In genomic region chr22:49873228-49873940, GRCh38 we compare ENCODE assay signal across 16 cellular contexts.
"Had no signal": no experiment of that assay in that cellular context is flagged by ENCODE, and none has a peak within 500 bp of the region (broad histone marks: within the 10 kb centered on the region; RNA-seq: fewer than 3 reads in every experiment).

No MANE protein-coding gene starts in this region.

- H3K27ac Mint-ChIP-seq: activated T-cell treated with anti-CD3 and anti-CD28 coated beads, Interleukin-2, amount 50 U/mL, for 72 hours; type B pancreatic cell had no signal

- H3K27me3 ChIP-seq: brain microvascular endothelial cell, ovary had no signal

- H3K27me3 Mint-ChIP-seq: stimulated activated naive CD8-positive, alpha-beta T cell treated with anti-CD3 and anti-CD28 coated beads, Interleukin-15, amount 100 ng/mL, for 72 hours; type B pancreatic cell had no signal

- H3K4me3 Mint-ChIP-seq: activated T-cell treated with anti-CD3 and anti-CD28 coated beads, Interleukin-2, amount 50 U/mL, for 72 hours; stimulated activated naive CD8-positive, alpha-beta T cell treated with anti-CD3 and anti-CD28 coated beads, Interleukin-15, amount 100 ng/mL, for 72 hours; type B pancreatic cell had no signal

- H3K36me3 ChIP-seq: brain microvascular endothelial cell, ovary had no signal

- H3K4me3 ChIP-seq: ovary, SK-N-MC had no signal

- DNase-seq: activated CD4-positive, alpha-beta T cell treated with anti-CD3 and anti-CD28 coated beads, Interleukin-2, amount 50 U/mL, for 4 hours; activated CD4-positive, CD25-positive, alpha-beta regulatory T cell treated with anti-CD3 and anti-CD28 coated beads, Interleukin-2, amount 50 U/mL, for 72 hours; activated naive CD4-positive, alpha-beta T cell treated with Interleukin-2 at 50 U/mL for 16 hours; activated T-cell treated with anti-CD3 and anti-CD28 coated beads, Interleukin-2, amount 50 U/mL, for 72 hours; anterior cingulate cortex; brain microvascular endothelial cell; cerebellar nuclear complex; effector memory CD4-positive, alpha-beta T cell; foreskin melanocyte; ovary; stimulated activated CD4-positive, alpha-beta T cell treated with anti-CD3 and anti-CD28 coated beads, Interleukin-2, amount 100 ng/mL, for 48 hours; stimulated activated naive CD8-positive, alpha-beta T cell treated with anti-CD3 and anti-CD28 coated beads, Interleukin-15, amount 100 ng/mL, for 72 hours; T-helper 9 cell had no signal

- H3K27ac ChIP-seq: brain microvascular endothelial cell, epithelial cell of prostate, ovary, SK-N-MC had no signal

- ATAC-seq: activated T-cell treated with anti-CD3 and anti-CD28 coated beads, Interleukin-2, amount 50 U/mL, for 72 hours; stimulated activated naive CD8-positive, alpha-beta T cell treated with anti-CD3 and anti-CD28 coated beads, Interleukin-15, amount 100 ng/mL, for 72 hours had no signal
